ENCODE assay signal across 1 cellular context in the genomic region with DNA sequence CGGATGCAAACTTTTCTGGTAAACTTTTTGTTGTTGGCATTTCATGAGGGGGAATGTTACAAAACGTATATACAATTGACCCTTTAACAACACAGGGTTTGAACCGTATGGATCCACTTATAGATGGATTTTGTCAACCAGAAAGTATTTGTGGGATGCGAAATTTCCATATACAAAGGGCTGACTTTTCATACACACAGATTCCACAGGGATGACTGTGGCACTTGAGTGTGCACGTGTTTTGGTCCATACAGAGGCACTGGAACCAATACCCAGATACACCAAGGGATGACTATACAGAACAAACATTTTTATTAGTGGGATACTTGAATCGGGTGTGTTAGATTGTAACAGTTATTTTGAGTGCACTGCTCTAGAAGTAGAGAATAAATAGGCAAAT.
TF ChIP-seq lines count a peak whose summit lies in the region.

No MANE protein-coding gene starts in this region.

TF ChIP-seq in GM23338, 12 proteins besides CTCF, POLR2A, EP300 and RAD21:
- TF ChIP-seq EZH2 (IDR thresholded peaks at IDR 0.05; ENCODE audit: low read depth, unreplicated experiment) (no peak), EZH2phosphoT487 (IDR thresholded peaks at IDR 0.05; ENCODE audit: unreplicated experiment) (no peak), CREB1 (CRISPR knock-in tag; IDR thresholded peaks at IDR 0.05; ENCODE audit: low read depth) (no peak), POLR2AphosphoS5 (IDR thresholded peaks at IDR 0.05; ENCODE audit: low read depth) (no peak), STAT1 (IDR thresholded peaks at IDR 0.05; ENCODE audit: unreplicated experiment) (no peak), ZNF331 (CRISPR knock-in tag; IDR thresholded peaks at IDR 0.05; ENCODE audit: low read depth) (no peak), JUNB (IDR thresholded peaks at IDR 0.05; ENCODE audit: unreplicated experiment) (no peak), NANOG (IDR thresholded peaks at IDR 0.05; ENCODE audit: borderline replicate concordance) (no peak), ZNF114 (CRISPR knock-in tag; IDR thresholded peaks at IDR 0.05) (no peak)
- TF ChIP-seq, protein P1, sequence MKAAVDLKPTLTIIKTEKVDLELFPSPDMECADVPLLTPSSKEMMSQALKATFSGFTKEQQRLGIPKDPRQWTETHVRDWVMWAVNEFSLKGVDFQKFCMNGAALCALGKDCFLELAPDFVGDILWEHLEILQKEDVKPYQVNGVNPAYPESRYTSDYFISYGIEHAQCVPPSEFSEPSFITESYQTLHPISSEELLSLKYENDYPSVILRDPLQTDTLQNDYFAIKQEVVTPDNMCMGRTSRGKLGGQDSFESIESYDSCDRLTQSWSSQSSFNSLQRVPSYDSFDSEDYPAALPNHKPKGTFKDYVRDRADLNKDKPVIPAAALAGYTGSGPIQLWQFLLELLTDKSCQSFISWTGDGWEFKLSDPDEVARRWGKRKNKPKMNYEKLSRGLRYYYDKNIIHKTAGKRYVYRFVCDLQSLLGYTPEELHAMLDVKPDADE (IDR thresholded peaks at IDR 0.05) = no peak
- TF ChIP-seq, protein P2, sequence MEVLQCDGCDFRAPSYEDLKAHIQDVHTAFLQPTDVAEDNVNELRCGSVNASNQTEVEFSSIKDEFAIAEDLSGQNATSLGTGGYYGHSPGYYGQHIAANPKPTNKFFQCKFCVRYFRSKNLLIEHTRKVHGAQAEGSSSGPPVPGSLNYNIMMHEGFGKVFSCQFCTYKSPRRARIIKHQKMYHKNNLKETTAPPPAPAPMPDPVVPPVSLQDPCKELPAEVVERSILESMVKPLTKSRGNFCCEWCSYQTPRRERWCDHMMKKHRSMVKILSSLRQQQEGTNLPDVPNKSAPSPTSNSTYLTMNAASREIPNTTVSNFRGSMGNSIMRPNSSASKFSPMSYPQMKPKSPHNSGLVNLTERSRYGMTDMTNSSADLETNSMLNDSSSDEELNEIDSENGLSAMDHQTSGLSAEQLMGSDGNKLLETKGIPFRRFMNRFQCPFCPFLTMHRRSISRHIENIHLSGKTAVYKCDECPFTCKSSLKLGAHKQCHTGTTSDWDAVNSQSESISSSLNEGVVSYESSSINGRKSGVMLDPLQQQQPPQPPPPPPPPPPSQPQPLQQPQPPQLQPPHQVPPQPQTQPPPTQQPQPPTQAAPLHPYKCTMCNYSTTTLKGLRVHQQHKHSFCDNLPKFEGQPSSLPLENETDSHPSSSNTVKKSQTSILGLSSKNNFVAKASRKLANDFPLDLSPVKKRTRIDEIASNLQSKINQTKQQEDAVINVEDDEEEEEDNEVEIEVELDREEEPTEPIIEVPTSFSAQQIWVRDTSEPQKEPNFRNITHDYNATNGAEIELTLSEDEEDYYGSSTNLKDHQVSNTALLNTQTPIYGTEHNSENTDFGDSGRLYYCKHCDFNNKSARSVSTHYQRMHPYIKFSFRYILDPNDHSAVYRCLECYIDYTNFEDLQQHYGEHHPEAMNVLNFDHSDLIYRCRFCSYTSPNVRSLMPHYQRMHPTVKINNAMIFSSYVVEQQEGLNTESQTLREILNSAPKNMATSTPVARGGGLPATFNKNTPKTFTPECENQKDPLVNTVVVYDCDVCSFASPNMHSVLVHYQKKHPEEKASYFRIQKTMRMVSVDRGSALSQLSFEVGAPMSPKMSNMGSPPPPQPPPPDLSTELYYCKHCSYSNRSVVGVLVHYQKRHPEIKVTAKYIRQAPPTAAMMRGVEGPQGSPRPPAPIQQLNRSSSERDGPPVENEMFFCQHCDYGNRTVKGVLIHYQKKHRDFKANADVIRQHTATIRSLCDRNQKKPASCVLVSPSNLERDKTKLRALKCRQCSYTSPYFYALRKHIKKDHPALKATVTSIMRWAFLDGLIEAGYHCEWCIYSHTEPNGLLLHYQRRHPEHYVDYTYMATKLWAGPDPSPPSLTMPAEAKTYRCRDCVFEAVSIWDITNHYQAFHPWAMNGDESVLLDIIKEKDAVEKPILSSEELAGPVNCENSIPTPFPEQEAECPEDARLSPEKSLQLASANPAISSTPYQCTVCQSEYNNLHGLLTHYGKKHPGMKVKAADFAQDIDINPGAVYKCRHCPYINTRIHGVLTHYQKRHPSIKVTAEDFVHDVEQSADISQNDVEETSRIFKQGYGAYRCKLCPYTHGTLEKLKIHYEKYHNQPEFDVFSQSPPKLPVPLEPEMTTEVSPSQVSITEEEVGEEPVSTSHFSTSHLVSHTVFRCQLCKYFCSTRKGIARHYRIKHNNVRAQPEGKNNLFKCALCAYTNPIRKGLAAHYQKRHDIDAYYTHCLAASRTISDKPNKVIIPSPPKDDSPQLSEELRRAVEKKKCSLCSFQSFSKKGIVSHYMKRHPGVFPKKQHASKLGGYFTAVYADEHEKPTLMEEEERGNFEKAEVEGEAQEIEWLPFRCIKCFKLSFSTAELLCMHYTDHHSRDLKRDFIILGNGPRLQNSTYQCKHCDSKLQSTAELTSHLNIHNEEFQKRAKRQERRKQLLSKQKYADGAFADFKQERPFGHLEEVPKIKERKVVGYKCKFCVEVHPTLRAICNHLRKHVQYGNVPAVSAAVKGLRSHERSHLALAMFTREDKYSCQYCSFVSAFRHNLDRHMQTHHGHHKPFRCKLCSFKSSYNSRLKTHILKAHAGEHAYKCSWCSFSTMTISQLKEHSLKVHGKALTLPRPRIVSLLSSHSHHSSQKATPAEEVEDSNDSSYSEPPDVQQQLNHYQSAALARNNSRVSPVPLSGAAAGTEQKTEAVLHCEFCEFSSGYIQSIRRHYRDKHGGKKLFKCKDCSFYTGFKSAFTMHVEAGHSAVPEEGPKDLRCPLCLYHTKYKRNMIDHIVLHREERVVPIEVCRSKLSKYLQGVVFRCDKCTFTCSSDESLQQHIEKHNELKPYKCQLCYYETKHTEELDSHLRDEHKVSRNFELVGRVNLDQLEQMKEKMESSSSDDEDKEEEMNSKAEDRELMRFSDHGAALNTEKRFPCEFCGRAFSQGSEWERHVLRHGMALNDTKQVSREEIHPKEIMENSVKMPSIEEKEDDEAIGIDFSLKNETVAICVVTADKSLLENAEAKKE (CRISPR knock-in tag; IDR thresholded peaks at IDR 0.05) = no peak
- TF ChIP-seq, protein P3, sequence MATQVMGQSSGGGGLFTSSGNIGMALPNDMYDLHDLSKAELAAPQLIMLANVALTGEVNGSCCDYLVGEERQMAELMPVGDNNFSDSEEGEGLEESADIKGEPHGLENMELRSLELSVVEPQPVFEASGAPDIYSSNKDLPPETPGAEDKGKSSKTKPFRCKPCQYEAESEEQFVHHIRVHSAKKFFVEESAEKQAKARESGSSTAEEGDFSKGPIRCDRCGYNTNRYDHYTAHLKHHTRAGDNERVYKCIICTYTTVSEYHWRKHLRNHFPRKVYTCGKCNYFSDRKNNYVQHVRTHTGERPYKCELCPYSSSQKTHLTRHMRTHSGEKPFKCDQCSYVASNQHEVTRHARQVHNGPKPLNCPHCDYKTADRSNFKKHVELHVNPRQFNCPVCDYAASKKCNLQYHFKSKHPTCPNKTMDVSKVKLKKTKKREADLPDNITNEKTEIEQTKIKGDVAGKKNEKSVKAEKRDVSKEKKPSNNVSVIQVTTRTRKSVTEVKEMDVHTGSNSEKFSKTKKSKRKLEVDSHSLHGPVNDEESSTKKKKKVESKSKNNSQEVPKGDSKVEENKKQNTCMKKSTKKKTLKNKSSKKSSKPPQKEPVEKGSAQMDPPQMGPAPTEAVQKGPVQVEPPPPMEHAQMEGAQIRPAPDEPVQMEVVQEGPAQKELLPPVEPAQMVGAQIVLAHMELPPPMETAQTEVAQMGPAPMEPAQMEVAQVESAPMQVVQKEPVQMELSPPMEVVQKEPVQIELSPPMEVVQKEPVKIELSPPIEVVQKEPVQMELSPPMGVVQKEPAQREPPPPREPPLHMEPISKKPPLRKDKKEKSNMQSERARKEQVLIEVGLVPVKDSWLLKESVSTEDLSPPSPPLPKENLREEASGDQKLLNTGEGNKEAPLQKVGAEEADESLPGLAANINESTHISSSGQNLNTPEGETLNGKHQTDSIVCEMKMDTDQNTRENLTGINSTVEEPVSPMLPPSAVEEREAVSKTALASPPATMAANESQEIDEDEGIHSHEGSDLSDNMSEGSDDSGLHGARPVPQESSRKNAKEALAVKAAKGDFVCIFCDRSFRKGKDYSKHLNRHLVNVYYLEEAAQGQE (IDR thresholded peaks at IDR 0.05; ENCODE audit: unreplicated experiment) = no peak
